10 cellular contexts compared by ENCODE assay signal in the genomic region with DNA sequence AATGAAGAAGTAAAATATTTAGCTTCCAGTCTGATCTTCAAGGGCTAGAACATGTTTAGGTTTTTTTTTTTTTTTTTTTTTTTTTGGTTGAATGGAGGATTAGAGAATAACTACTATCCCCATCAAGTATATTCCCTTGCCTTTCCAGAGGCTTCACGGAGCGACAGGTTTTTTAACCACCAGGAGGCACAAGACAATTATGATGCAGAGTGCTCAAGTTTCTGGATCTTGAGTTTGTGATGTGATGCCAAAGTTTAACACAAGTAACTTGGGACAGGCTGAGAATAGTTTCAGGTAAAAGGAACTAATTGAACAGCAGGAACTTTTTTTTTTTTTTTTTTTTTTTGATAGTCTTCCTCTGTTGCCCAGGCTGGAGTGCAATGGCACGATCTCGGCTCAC. TPM values are rescaled to one million over a fixed set of nuclear protein-coding genes. Genes with fewer than 3 reads are reported as not detected.
DNase-seq lines count a peak whose midpoint lies in the region; ATAC-seq, FAIRE-seq and TF ChIP-seq lines count a peak whose summit lies in the region.
"Had no signal": no experiment of that assay in that cellular context is flagged by ENCODE, and none has a peak within 500 bp of the region (broad histone marks: within the 10 kb centered on the region; RNA-seq: fewer than 3 reads in every experiment).

No MANE protein-coding gene starts in this region.

- CTCF ChIA-PET in CD4-positive, alpha-beta T cell (lab: Charles Lee), result interaction anchor here (0.7 to 1.6 kb wide), 8 partner anchors 11 to 251 kb away, joined by 3 to 8 read pairs (median 4); no protein-coding TSS in a partner anchor

- POLR2A ChIA-PET in CD4-positive, alpha-beta T cell (lab: Charles Lee), result interaction anchor here (0.7 to 1.2 kb wide), 7 partner anchors 13 to 154 kb away, joined by 3 to 6 read pairs (median 3); a partner anchor contains a TSS

- no peak overlapping the region for H3K4me3 Mint-ChIP-seq in CD4-positive, alpha-beta T cell
- no peak overlapping the region for H3K4me3 Mint-ChIP-seq in chondrocyte (ENCODE audit: unreplicated experiment)
- H3K4me3 Mint-ChIP-seq in nephron, result no peak overlapping the region

- H3K27me3 ChIP-seq in CD4-positive, alpha-beta T cell (ENCODE audit: control insufficient read depth, insufficient read depth, low read length), result no peaks in the 10 kb centered on the region
- H3K27me3 ChIP-seq: sigmoid colon had no signal

- peaks cover 7 to 8% of the 10 kb centered on the region in 2 donors for H3K36me3 ChIP-seq in kidney (ENCODE audit: control insufficient read depth in 1 of 2, insufficient read depth in 2 of 2, low read length in 2 of 2)

- H3K36me3 Mint-ChIP-seq in CD4-positive, alpha-beta T cell (ENCODE audit: low read depth), result peaks cover 45% of the 10 kb centered on the region
- H3K36me3 Mint-ChIP-seq in chondrocyte (ENCODE audit: low read depth) (peaks cover 33% of the 10 kb centered on the region), nephron (ENCODE audit: low read depth) (peaks cover 51% of the 10 kb centered on the region)

- H3K4me1 Mint-ChIP-seq in CD4-positive, alpha-beta T cell (ENCODE audit: low read depth), result peaks cover 29% of the 10 kb centered on the region
- peaks cover 68% of the 10 kb centered on the region for H3K4me1 Mint-ChIP-seq in chondrocyte (ENCODE audit: low read depth)
- peaks cover 26% of the 10 kb centered on the region for H3K4me1 Mint-ChIP-seq in nephron

- intact Hi-C loops in CD4-positive, alpha-beta T cell (cut with DNase I, micrococcal nuclease), result loop anchor here (2.0 to 10.0 kb wide), 7 partner anchors 37 to 611 kb away; a partner anchor contains a TSS
- intact Hi-C loops in kidney (cut with DNase I), result no loop called here

- H3K9ac ChIP-seq in kidney (ENCODE audit: low read length in 2 of 2), result no peak overlapping the region

- DNase-seq in CD4-positive, alpha-beta T cell, result no peak
- DNase-seq in chondrocyte (ENCODE audit: low spot score) (no peak), DMS114 treated with DMSO at 0.1 percent for 48 hours (lab: John Stamatoyannopoulos, UW; ENCODE audit: unreplicated experiment) (no peak), kidney (no peak), dedifferentiated amniotic fluid mesenchymal stem cell (ENCODE audit: extremely low spot score) (no peak)
- DNase-seq: DMS153, sigmoid colon had no signal

- H3K4me3 ChIP-seq in kidney (ENCODE audit: low read length in 2 of 2), result no peak overlapping the region
- H3K4me3 ChIP-seq: sigmoid colon had no signal

- no peak for FAIRE-seq in kidney (lab: Jason Lieb, UNC)

- no peak for TF ChIP-seq CTCF in CD4-positive, alpha-beta T cell (IDR thresholded peaks at IDR 0.05)
- 0 out of 2 replicates have a peak, but pooled peaks have one; percentile 25 for TF ChIP-seq CTCF in LNCAP (IDR thresholded peaks at IDR 0.05)
- TF ChIP-seq CTCF in chondrocyte (IDR thresholded peaks at IDR 0.05), result peak; percentile 61
- TF ChIP-seq CTCF in nephron (IDR thresholded peaks at IDR 0.05; ENCODE audit: unreplicated experiment in 3 of 3), result peak; percentile 33 to 37 (median 36)
- TF ChIP-seq CTCF in kidney (IDR thresholded peaks at IDR 0.05; ENCODE audit: borderline replicate concordance, extremely low read depth, insufficient read depth), result no peak

- no peaks in the 10 kb centered on the region for H3K27me3 Mint-ChIP-seq in CD4-positive, alpha-beta T cell
- H3K27me3 Mint-ChIP-seq in chondrocyte (ENCODE audit: low read depth) (no peaks in the 10 kb centered on the region), nephron (ENCODE audit: low read depth) (no peaks in the 10 kb centered on the region)

- no peaks in the 10 kb centered on the region for H3K4me1 ChIP-seq in kidney (ENCODE audit: control insufficient read depth in 1 of 2, insufficient read depth in 1 of 2, low read depth in 1 of 2, low read length in 2 of 2)

- H3K9me3 ChIP-seq in CD4-positive, alpha-beta T cell (ENCODE audit: control insufficient read depth, low read length), result no peaks in the 10 kb centered on the region
- H3K9me3 ChIP-seq in kidney (ENCODE audit: control insufficient read depth in 1 of 2, low read length in 2 of 2), result no peaks in the 10 kb centered on the region
- H3K9me3 ChIP-seq: sigmoid colon had no signal

- no peak for ATAC-seq in CD4-positive, alpha-beta T cell (ENCODE audit: poor library complexity)
- no peak for ATAC-seq in GM18870 (IDR thresholded peaks at IDR 0.05; ENCODE audit: unreplicated experiment)

- no peaks in the 10 kb centered on the region for H3K9me3 Mint-ChIP-seq in CD4-positive, alpha-beta T cell
- H3K9me3 Mint-ChIP-seq in chondrocyte (ENCODE audit: low read depth), result no peaks in the 10 kb centered on the region
- H3K9me3 Mint-ChIP-seq in nephron, result no peaks in the 10 kb centered on the region

- H3K27ac Mint-ChIP-seq in CD4-positive, alpha-beta T cell, result peak overlapping the region; percentile 1
- H3K27ac Mint-ChIP-seq in chondrocyte (ENCODE audit: unreplicated experiment) (peak overlapping the region; percentile 79), nephron (peak overlapping the region; percentile 32 to 75 (median 69))

- H3K27ac ChIP-seq in CD4-positive, alpha-beta T cell (ENCODE audit: low read depth, low read length), result no peak overlapping the region
- H3K27ac ChIP-seq in kidney (ENCODE audit: low read depth in 2 of 2, low read length in 2 of 2), result no peak overlapping the region
- H3K27ac ChIP-seq: sigmoid colon had no signal

RNA-seq across cellular contexts. Expression of a gene that starts 30.3 kb away (rescaled TPM):
- total RNA-seq in CD4-positive, alpha-beta T cell, result 100 to 1,000 TPM; 385 to 418 TPM
- total RNA-seq in chondrocyte (219 to 224 TPM (median 220 TPM) in 3 replicates), kidney (314 TPM)
- 172 TPM for polyA plus RNA-seq in kidney (ENCODE audit: insufficient read depth, low read depth, low replicate concordance)

Comparison
In these comparisons a context has a peak if more than half of its experiments do, and no peak if none do; other contexts are left out.
1. H3K27ac Mint-ChIP-seq: peak in every context shown above with its lines; median percentile 79 in chondrocyte; 69 in nephron; 1 in CD4-positive, alpha-beta T cell.
2. CTCF ChIP-seq: peak in LNCAP (single experiment), chondrocyte (single experiment) and nephron (3 of 3); none in CD4-positive, alpha-beta T cell (single experiment) and kidney (single experiment).